Comparison of ENCODE assay signal across 16 cellular contexts in the genomic region with DNA sequence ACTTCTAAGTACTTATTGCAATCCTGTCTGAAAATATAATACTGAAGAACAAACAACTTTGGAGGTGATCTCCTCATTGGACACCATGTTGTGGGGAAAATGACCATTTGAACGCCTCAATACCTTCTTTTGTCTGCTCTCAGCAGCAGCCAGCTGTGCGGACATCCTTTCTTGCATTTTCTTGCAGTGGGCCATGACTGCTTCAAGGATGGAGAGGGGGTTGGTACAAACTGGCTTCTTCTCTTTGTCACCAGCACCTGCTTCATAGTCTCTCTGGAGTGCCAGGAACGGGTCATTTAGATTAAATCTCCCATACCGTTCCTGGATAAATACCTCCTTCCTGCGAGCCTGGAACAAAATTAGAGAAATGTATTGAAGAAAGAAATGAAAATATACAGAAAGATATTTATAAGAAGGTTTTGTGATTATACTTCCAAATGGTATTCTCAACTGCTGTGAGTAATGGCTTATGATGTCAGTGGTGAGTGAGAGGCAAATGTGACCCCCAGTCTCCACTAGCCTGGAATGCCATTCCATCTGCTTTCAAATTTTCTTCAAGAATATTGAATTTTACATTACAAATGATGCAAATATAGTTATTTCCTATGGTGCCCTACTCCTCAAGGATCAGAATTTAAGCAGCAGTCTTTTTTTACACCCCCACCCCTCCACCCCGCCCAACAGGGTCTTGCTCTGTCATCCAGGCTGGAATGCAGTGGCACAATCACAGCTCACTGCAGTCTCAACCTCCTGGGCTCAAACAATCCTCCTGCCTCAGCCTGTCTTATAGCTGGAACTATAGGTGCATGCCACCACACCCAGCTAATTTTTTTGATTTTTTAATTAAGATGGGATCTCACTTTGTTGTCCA.
DNase-seq lines count a peak whose midpoint lies in the region; TF ChIP-seq lines count a peak whose summit lies in the region.
"Had no signal": no experiment of that assay in that cellular context is flagged by ENCODE, and none has a peak within 500 bp of the region (broad histone marks: within the 10 kb centered on the region; RNA-seq: fewer than 3 reads in every experiment).

No MANE protein-coding gene starts in this region.

- no peaks in the 10 kb centered on the region for H3K27me3 Mint-ChIP-seq in endodermal cell (ENCODE audit: insufficient read depth)
- H3K27me3 Mint-ChIP-seq: brain; stimulated activated memory B cell treated with anti-CD40 and anti-IgM and Interleukin-4, amounts not matched to agents 10 μg/mL and 1 μg/mL and 100 μg/mL, for 72 hours had no signal

- no peak for TF ChIP-seq CTCF in endodermal cell (conservative IDR thresholded peaks at IDR 0.05)

- no peak overlapping the region for H3K4me3 ChIP-seq in endodermal cell (ENCODE audit: low read length)
- H3K4me3 ChIP-seq in mesendoderm (ENCODE audit: low read length), result no peak overlapping the region

- no peak overlapping the region for H4K5ac ChIP-seq in mesendoderm (ENCODE audit: low read length)

- no peak overlapping the region for H4K8ac ChIP-seq in mesendoderm (ENCODE audit: low read depth, low read length)

- H2BK120ac ChIP-seq in mesendoderm (ENCODE audit: low read depth, low read length), result no peak overlapping the region

- no peaks in the 10 kb centered on the region for H3K9me3 Mint-ChIP-seq in endodermal cell
- H3K9me3 Mint-ChIP-seq: brain; stimulated activated memory B cell treated with anti-CD40 and anti-IgM and Interleukin-4, amounts not matched to agents 10 μg/mL and 1 μg/mL and 100 μg/mL, for 72 hours had no signal

- no peak overlapping the region for H2AK5ac ChIP-seq in mesendoderm (ENCODE audit: low read length)

- H3K4me1 ChIP-seq in endodermal cell (ENCODE audit: control insufficient read depth, insufficient read depth, low read length) (no peaks in the 10 kb centered on the region), mesendoderm (ENCODE audit: control insufficient read depth, low read depth, low read length) (no peaks in the 10 kb centered on the region)

- H2BK15ac ChIP-seq in mesendoderm (replicated peaks; ENCODE audit: low read depth), result no peak overlapping the region

- no peak overlapping the region for H2BK5ac ChIP-seq in mesendoderm (ENCODE audit: low read length)

- H3K23ac ChIP-seq in mesendoderm (ENCODE audit: low read length), result no peak overlapping the region

- no peak overlapping the region for H3K27ac ChIP-seq in endodermal cell (ENCODE audit: low read depth, low read length)
- no peak overlapping the region for H3K27ac ChIP-seq in mesendoderm (ENCODE audit: low read depth, low read length)
- H3K27ac ChIP-seq: WERI-Rb-1 had no signal

- H3K56ac ChIP-seq in mesendoderm (ENCODE audit: low read length), result no peak overlapping the region

- no peaks in the 10 kb centered on the region for H3K36me3 Mint-ChIP-seq in endodermal cell (ENCODE audit: low read depth)
- H3K36me3 Mint-ChIP-seq: stimulated activated memory B cell treated with anti-CD40 and anti-IgM and Interleukin-4, amounts not matched to agents 10 μg/mL and 1 μg/mL and 100 μg/mL, for 72 hours had no signal

- H3K79me1 ChIP-seq in mesendoderm (ENCODE audit: low read length), result no peaks in the 10 kb centered on the region

- no peak overlapping the region for H3K4ac ChIP-seq in mesendoderm (ENCODE audit: low read depth, low read length)

- H3K27ac Mint-ChIP-seq in endodermal cell, result peak overlapping the region; percentile 52
- H3K27ac Mint-ChIP-seq: stimulated activated memory B cell treated with anti-CD40 and anti-IgM and Interleukin-4, amounts not matched to agents 10 μg/mL and 1 μg/mL and 100 μg/mL, for 72 hours had no signal

- H3K9me3 ChIP-seq in endodermal cell (ENCODE audit: control insufficient read depth, low read length), result no peaks in the 10 kb centered on the region

- H3K36me3 ChIP-seq in endodermal cell (ENCODE audit: control insufficient read depth, insufficient read depth, low read length) (no peaks in the 10 kb centered on the region), mesendoderm (ENCODE audit: control insufficient read depth, insufficient read depth, low read length) (no peaks in the 10 kb centered on the region)
- H3K36me3 ChIP-seq: WERI-Rb-1 had no signal

- no peak overlapping the region for H3K4me2 ChIP-seq in mesendoderm (ENCODE audit: low read length)

- WGBS in endodermal cell (ENCODE audit: insufficient coverage in 1 of 2, insufficient read length in 1 of 2), 2 experiments, result 53 to 64% methylated on average over 2 to 6 of the region's 6 CpGs
- WGBS in mesendoderm (ENCODE audit: extremely low coverage, insufficient coverage, low lambda C conversion rate), result no CpG with 5 or more reads among the region's 6 CpGs

- no peaks in the 10 kb centered on the region for H3K27me3 ChIP-seq in endodermal cell (ENCODE audit: control insufficient read depth, insufficient read depth, low read length, poor library complexity, severe bottlenecking)
- H3K27me3 ChIP-seq in mesendoderm (ENCODE audit: insufficient read depth, low read length, poor library complexity), result no peaks in the 10 kb centered on the region

- H3K4me1 Mint-ChIP-seq in endodermal cell, result peaks cover 6% of the 10 kb centered on the region
- H3K4me1 Mint-ChIP-seq: stimulated activated memory B cell treated with anti-CD40 and anti-IgM and Interleukin-4, amounts not matched to agents 10 μg/mL and 1 μg/mL and 100 μg/mL, for 72 hours had no signal

- H3K9ac ChIP-seq in endodermal cell (ENCODE audit: extremely low read depth, low read length, poor library complexity, severe bottlenecking), result no peak overlapping the region
- no peak overlapping the region for H3K9ac ChIP-seq in mesendoderm (ENCODE audit: low read length)

- no peaks in the 10 kb centered on the region for H3K79me2 ChIP-seq in mesendoderm (ENCODE audit: control insufficient read depth, insufficient read depth, low read length)

- no peak overlapping the region for H3K4me3 Mint-ChIP-seq in endodermal cell
- H3K4me3 Mint-ChIP-seq: brain; stimulated activated memory B cell treated with anti-CD40 and anti-IgM and Interleukin-4, amounts not matched to agents 10 μg/mL and 1 μg/mL and 100 μg/mL, for 72 hours had no signal

- peak; percentile 52 for DNase-seq in EH (ENCODE audit: low read depth)
- DNase-seq in NCI-H345 (lab: John Stamatoyannopoulos, UW), result peak; percentile 82
- peak; percentile 74 for DNase-seq in endodermal cell
- DNase-seq in mesendoderm, result peak; percentile 54
- DNase-seq in DMS153 treated with DMSO at 0.1 percent for 48 hours (lab: John Stamatoyannopoulos, UW; ENCODE audit: unreplicated experiment), result no peak
- DNase-seq in stimulated activated CD4-positive, alpha-beta T cell treated with anti-CD3 and anti-CD28 coated beads, Interleukin-2, amount 100 ng/mL, for 48 hours, result no peak
- no peak for DNase-seq in OCI-M1 (lab: John Stamatoyannopoulos, UW)
- no peak for DNase-seq in amygdala (lab: John Stamatoyannopoulos, UW)
- DNase-seq: activated gamma-delta T cell treated with Interleukin-2 at 50 U/mL for 16 hours; effector memory CD4-positive, alpha-beta T cell; foreskin melanocyte; kidney; NCI-H2171 treated with DMSO at 0.1 percent for 48 hours; WERI-Rb-1 had no signal

- no peak overlapping the region for H3K18ac ChIP-seq in mesendoderm (ENCODE audit: low read length)

Comparison
In these comparisons a context has a peak if more than half of its experiments do, and no peak if none do; other contexts are left out.
1. DNase-seq: peak in EH (single experiment), NCI-H345 (single experiment), endodermal cell (single experiment) and mesendoderm (single experiment); none in DMS153 treated with DMSO at 0.1 percent for 48 hours (single experiment), stimulated activated CD4-positive, alpha-beta T cell treated with anti-CD3 and anti-CD28 coated beads, Interleukin-2, amount 100 ng/mL, for 48 hours (0 of 2), OCI-M1 (single experiment) and amygdala (0 of 56).